ENCODE assay signal across 20 cellular contexts in the genomic region with DNA sequence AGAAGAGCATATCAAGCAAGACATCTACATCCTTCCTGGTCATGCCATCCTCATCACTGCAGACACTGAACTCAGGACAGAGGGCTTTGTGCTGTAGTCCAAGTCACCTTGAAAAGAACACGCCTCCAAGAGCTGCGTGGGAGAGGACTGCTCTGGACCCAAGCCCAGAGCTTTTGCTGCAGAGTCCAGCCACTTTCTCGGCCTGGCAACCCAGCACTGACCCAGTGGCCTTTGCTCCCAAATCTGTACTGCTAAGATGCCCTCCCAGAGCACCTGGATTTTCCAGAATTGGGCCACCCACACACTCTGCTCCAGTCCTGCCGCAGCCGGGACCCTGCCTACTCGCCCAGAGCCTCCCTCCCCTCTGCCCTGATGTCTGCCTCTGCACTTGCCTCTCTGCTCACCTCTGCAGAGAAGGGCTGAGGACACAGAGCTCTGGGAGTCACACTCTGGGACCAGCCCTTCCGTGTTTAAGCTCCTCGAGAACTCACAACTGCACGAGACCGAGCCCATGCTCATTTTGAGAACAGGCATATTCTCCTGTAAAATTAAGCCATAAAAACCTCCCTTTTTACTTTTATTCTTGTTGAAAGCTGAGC.
"Had no signal": no experiment of that assay in that cellular context is flagged by ENCODE, and none has a peak within 500 bp of the region (broad histone marks: within the 10 kb centered on the region; RNA-seq: fewer than 3 reads in every experiment).

No MANE protein-coding gene starts in this region.

- H3K9me3 ChIP-seq: ascending aorta, colonic mucosa, mucosa of descending colon had no signal

- H3K36me3 ChIP-seq: colonic mucosa had no signal

- H3K27ac ChIP-seq: ascending aorta, colonic mucosa, SK-N-MC, VCaP had no signal

- H3K27me3 ChIP-seq: ascending aorta, colonic mucosa had no signal

- H3K4me3 ChIP-seq: ascending aorta, colonic mucosa, mucosa of descending colon, SK-N-MC, smooth muscle cell had no signal

- H3K4me3 Mint-ChIP-seq: activated CD4-positive, alpha-beta T cell treated with anti-CD3 and anti-CD28 coated beads for 36 hours; activated CD8-positive, alpha-beta T cell treated with anti-CD3 and anti-CD28 coated beads for 36 hours; activated naive CD8-positive, alpha-beta T cell treated with anti-CD3 and anti-CD28 coated beads for 36 hours; activated T-cell treated with anti-CD3 and anti-CD28 coated beads, Interleukin-2, amount 50 U/mL, for 72 hours; natural killer cell treated with Interleukin-12 subunit alpha and Interleukin-12 subunit beta and Interleukin-15 and Interleukin-18, amount 100 ng/mL, for 72 hours; stimulated activated effector memory CD8-positive, alpha-beta T cell treated with anti-CD3 and anti-CD28 coated beads, Interleukin-12 subunit alpha, Interleukin-12 subunit beta, amount 100 ng/mL, for 72 hours; T-cell had no signal

- H3K4me2 ChIP-seq: smooth muscle cell had no signal

- DNase-seq: activated CD4-positive, alpha-beta T cell treated with anti-CD3 and anti-CD28 coated beads for 36 hours; activated CD8-positive, alpha-beta memory T cell treated with anti-CD3 and anti-CD28 coated beads, Interleukin-2, amount 50 U/mL, for 4 hours; activated CD8-positive, alpha-beta T cell treated with anti-CD3 and anti-CD28 coated beads for 36 hours; activated gamma-delta T cell treated with Interleukin-2 at 50 U/mL for 16 hours; activated naive CD8-positive, alpha-beta T cell treated with anti-CD3 and anti-CD28 coated beads for 36 hours; activated T-cell treated with anti-CD3 and anti-CD28 coated beads, Interleukin-2, amount 50 U/mL, for 72 hours; colonic mucosa; effector CD8-positive, alpha-beta T cell; foreskin melanocyte; mammary epithelial cell; mucosa of descending colon; retina; T-cell; T1000 had no signal

- H3K9me3 Mint-ChIP-seq: activated CD8-positive, alpha-beta T cell treated with anti-CD3 and anti-CD28 coated beads for 36 hours; activated naive CD8-positive, alpha-beta T cell treated with anti-CD3 and anti-CD28 coated beads for 36 hours; activated T-cell treated with anti-CD3 and anti-CD28 coated beads, Interleukin-2, amount 50 U/mL, for 72 hours; natural killer cell treated with Interleukin-12 subunit alpha and Interleukin-12 subunit beta and Interleukin-15 and Interleukin-18, amount 100 ng/mL, for 72 hours; stimulated activated effector memory CD8-positive, alpha-beta T cell treated with anti-CD3 and anti-CD28 coated beads, Interleukin-12 subunit alpha, Interleukin-12 subunit beta, amount 100 ng/mL, for 72 hours; T-cell had no signal

- H3K4me1 ChIP-seq: colonic mucosa had no signal

- ATAC-seq: activated CD4-positive, alpha-beta T cell treated with anti-CD3 and anti-CD28 coated beads for 36 hours; activated CD8-positive, alpha-beta T cell treated with anti-CD3 and anti-CD28 coated beads for 36 hours; activated T-cell treated with anti-CD3 and anti-CD28 coated beads, Interleukin-2, amount 50 U/mL, for 72 hours; mucosa of descending colon; natural killer cell treated with Interleukin-12 subunit alpha and Interleukin-12 subunit beta and Interleukin-15 and Interleukin-18, amount 100 ng/mL, for 72 hours; stimulated activated effector memory CD8-positive, alpha-beta T cell treated with anti-CD3 and anti-CD28 coated beads, Interleukin-12 subunit alpha, Interleukin-12 subunit beta, amount 100 ng/mL, for 72 hours; T-cell had no signal

- H3K36me3 Mint-ChIP-seq: activated naive CD8-positive, alpha-beta T cell treated with anti-CD3 and anti-CD28 coated beads for 36 hours; natural killer cell treated with Interleukin-12 subunit alpha and Interleukin-12 subunit beta and Interleukin-15 and Interleukin-18, amount 100 ng/mL, for 72 hours; stimulated activated effector memory CD8-positive, alpha-beta T cell treated with anti-CD3 and anti-CD28 coated beads, Interleukin-12 subunit alpha, Interleukin-12 subunit beta, amount 100 ng/mL, for 72 hours; T-cell had no signal

- H3K27me3 Mint-ChIP-seq: activated naive CD8-positive, alpha-beta T cell treated with anti-CD3 and anti-CD28 coated beads for 36 hours had no signal

- H3K27ac Mint-ChIP-seq: activated CD4-positive, alpha-beta T cell treated with anti-CD3 and anti-CD28 coated beads for 36 hours; activated CD8-positive, alpha-beta T cell treated with anti-CD3 and anti-CD28 coated beads for 36 hours; activated naive CD8-positive, alpha-beta T cell treated with anti-CD3 and anti-CD28 coated beads for 36 hours; activated T-cell treated with anti-CD3 and anti-CD28 coated beads, Interleukin-2, amount 50 U/mL, for 72 hours; natural killer cell treated with Interleukin-12 subunit alpha and Interleukin-12 subunit beta and Interleukin-15 and Interleukin-18, amount 100 ng/mL, for 72 hours; stimulated activated effector memory CD8-positive, alpha-beta T cell treated with anti-CD3 and anti-CD28 coated beads, Interleukin-12 subunit alpha, Interleukin-12 subunit beta, amount 100 ng/mL, for 72 hours; T-cell had no signal

- H3K4me1 Mint-ChIP-seq: activated CD4-positive, alpha-beta T cell treated with anti-CD3 and anti-CD28 coated beads for 36 hours; activated naive CD8-positive, alpha-beta T cell treated with anti-CD3 and anti-CD28 coated beads for 36 hours; stimulated activated effector memory CD8-positive, alpha-beta T cell treated with anti-CD3 and anti-CD28 coated beads, Interleukin-12 subunit alpha, Interleukin-12 subunit beta, amount 100 ng/mL, for 72 hours; T-cell had no signal
